In the genomic region with DNA sequence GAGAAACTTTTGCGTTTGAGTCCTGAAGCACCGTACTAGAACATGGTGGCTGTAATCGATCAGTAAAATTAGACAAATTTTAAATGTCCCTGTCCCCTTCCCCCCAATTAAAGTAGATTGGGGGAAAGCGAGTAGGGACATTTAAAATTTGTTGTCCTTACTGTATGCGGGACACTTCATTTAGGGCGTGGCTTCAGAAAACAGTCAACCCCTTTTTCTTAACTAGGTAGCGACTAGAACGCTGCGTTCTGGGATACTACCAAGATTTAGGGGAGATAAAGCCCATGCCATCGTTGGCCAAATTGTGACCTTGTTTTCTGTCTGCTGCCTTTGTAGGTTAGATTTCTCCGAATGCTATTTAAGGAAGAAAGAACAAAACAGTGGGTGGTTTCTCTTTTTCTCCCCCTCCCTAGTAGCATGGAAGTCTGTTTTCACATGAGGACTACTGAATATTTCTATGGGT, we compare ENCODE assay signal across 8 cellular contexts. TPM values are rescaled to one million over a fixed set of nuclear protein-coding genes. Genes with fewer than 3 reads are reported as not detected.
DNase-seq lines count a peak whose midpoint lies in the region; ATAC-seq and TF ChIP-seq lines count a peak whose summit lies in the region.

No MANE protein-coding gene starts in this region.

- H3K27ac Mint-ChIP-seq in activated CD4-positive, alpha-beta T cell treated with anti-CD3 and anti-CD28 coated beads, Interleukin-2, amount 10 ng/mL, durations not matched to agents 24 days and 14 days, result peak overlapping the region; percentile 63
- peak overlapping the region; percentile 94 for H3K27ac Mint-ChIP-seq in progenitor cell of endocrine pancreas

- peaks cover 4% of the 10 kb centered on the region for H3K27me3 Mint-ChIP-seq in activated CD4-positive, alpha-beta T cell treated with anti-CD3 and anti-CD28 coated beads, Interleukin-2, amount 10 ng/mL, durations not matched to agents 24 days and 14 days
- H3K27me3 Mint-ChIP-seq in progenitor cell of endocrine pancreas, result no peaks in the 10 kb centered on the region

- H3K9me3 Mint-ChIP-seq in activated CD4-positive, alpha-beta T cell treated with anti-CD3 and anti-CD28 coated beads, Interleukin-2, amount 10 ng/mL, durations not matched to agents 24 days and 14 days, result no peaks in the 10 kb centered on the region
- H3K9me3 Mint-ChIP-seq in progenitor cell of endocrine pancreas (ENCODE audit: low read depth), result no peaks in the 10 kb centered on the region

- ATAC-seq in GM19328 (IDR thresholded peaks at IDR 0.05; ENCODE audit: unreplicated experiment) (no peak), HG02642 (IDR thresholded peaks at IDR 0.05; ENCODE audit: poor library complexity, unreplicated experiment) (no peak)

- TF ChIP-seq CTCF in epithelial cell of esophagus (IDR thresholded peaks at IDR 0.05; ENCODE audit: insufficient read depth, low read depth, low read length, missing control alignments), result no peak
- TF ChIP-seq CTCF in progenitor cell of endocrine pancreas (IDR thresholded peaks at IDR 0.05; ENCODE audit: unreplicated experiment), result no peak

- H3K4me3 ChIP-seq in epithelial cell of esophagus (ENCODE audit: low read length), result peak overlapping the region; percentile 77

- peak overlapping the region; percentile 94 for H3K4me3 Mint-ChIP-seq in activated CD4-positive, alpha-beta T cell treated with anti-CD3 and anti-CD28 coated beads, Interleukin-2, amount 10 ng/mL, durations not matched to agents 24 days and 14 days
- peak overlapping the region; percentile 97 for H3K4me3 Mint-ChIP-seq in progenitor cell of endocrine pancreas (ENCODE audit: low read depth)

- H3K36me3 Mint-ChIP-seq in activated CD4-positive, alpha-beta T cell treated with anti-CD3 and anti-CD28 coated beads, Interleukin-2, amount 10 ng/mL, durations not matched to agents 24 days and 14 days (ENCODE audit: low read depth), result peaks cover 57% of the 10 kb centered on the region
- peaks cover 8% of the 10 kb centered on the region for H3K36me3 Mint-ChIP-seq in progenitor cell of endocrine pancreas (ENCODE audit: insufficient read depth)

- intact Hi-C loops in activated CD4-positive, alpha-beta T cell treated with anti-CD3 and anti-CD28 coated beads, Interleukin-2, amount 10 ng/mL, durations not matched to agents 24 days and 14 days (cut with micrococcal nuclease), result loop anchor here (10.0 kb wide), 4 partner anchors 153 to 433 kb away; no protein-coding TSS in a partner anchor

- DNase-seq in activated CD4-positive, alpha-beta T cell treated with anti-CD3 and anti-CD28 coated beads, Interleukin-2, amount 10 ng/mL, durations not matched to agents 24 days and 14 days, result peak; percentile 78
- no peak for DNase-seq in activated CD4-positive, alpha-beta T cell treated with anti-CD3 and anti-CD28 coated beads for 4 hours
- DNase-seq in RPMI8226, result peak; percentile 53
- peak; percentile 38 for DNase-seq in epithelial cell of esophagus (ENCODE audit: low read depth)
- DNase-seq in progenitor cell of endocrine pancreas (ENCODE audit: low spot score, unreplicated experiment), result no peak
- no peak for DNase-seq in midbrain (lab: John Stamatoyannopoulos, UW)

- peaks cover 38% of the 10 kb centered on the region for H3K4me1 Mint-ChIP-seq in activated CD4-positive, alpha-beta T cell treated with anti-CD3 and anti-CD28 coated beads, Interleukin-2, amount 10 ng/mL, durations not matched to agents 24 days and 14 days
- peaks cover 32% of the 10 kb centered on the region for H3K4me1 Mint-ChIP-seq in progenitor cell of endocrine pancreas (ENCODE audit: low read depth)

RNA-seq across cellular contexts. Expression of gene CKS2, which starts 1.2 kb away (rescaled TPM):
- 167 and 176 TPM in 2 replicates for total RNA-seq in activated CD4-positive, alpha-beta T cell treated with anti-CD3 and anti-CD28 coated beads, Interleukin-2, amount 10 ng/mL, durations not matched to agents 24 days and 14 days
- total RNA-seq in progenitor cell of endocrine pancreas, result 98.7 and 99.1 TPM in 2 replicates

RNA-seq across cellular contexts. Expression of gene SECISBP2, which starts 6.1 kb away (rescaled TPM):
- total RNA-seq in activated CD4-positive, alpha-beta T cell treated with anti-CD3 and anti-CD28 coated beads, Interleukin-2, amount 10 ng/mL, durations not matched to agents 24 days and 14 days, result 48.6 and 50.7 TPM in 2 replicates
- total RNA-seq in progenitor cell of endocrine pancreas, result 73.5 and 75.7 TPM in 2 replicates

Comparison
In these comparisons a context has a peak if more than half of its experiments do, and no peak if none do; other contexts are left out.
1. DNase-seq: peak in activated CD4-positive, alpha-beta T cell treated with anti-CD3 and anti-CD28 coated beads, Interleukin-2, amount 10 ng/mL, durations not matched to agents 24 days and 14 days (single experiment), RPMI8226 (single experiment) and epithelial cell of esophagus (single experiment); none in activated CD4-positive, alpha-beta T cell treated with anti-CD3 and anti-CD28 coated beads for 4 hours (0 of 2), progenitor cell of endocrine pancreas (single experiment) and midbrain (single experiment).